ENCODE assay signal across 16 cellular contexts in genomic region chr1:15433471-15433870, GRCh38. TPM values are rescaled to one million over a fixed set of nuclear protein-coding genes. Genes with fewer than 3 reads are reported as not detected.
DNase-seq lines count a peak whose midpoint lies in the region; ATAC-seq and TF ChIP-seq lines count a peak whose summit lies in the region.
"Had no signal": no experiment of that assay in that cellular context is flagged by ENCODE, and none has a peak within 500 bp of the region (broad histone marks: within the 10 kb centered on the region; RNA-seq: fewer than 3 reads in every experiment).

No MANE protein-coding gene starts in this region.

- H4K91ac ChIP-seq in neuronal stem cell (ENCODE audit: low read depth, low read length, poor library complexity): no peak overlapping the region

- no peaks in the 10 kb centered on the region for H3K27me3 Mint-ChIP-seq in central memory CD8-positive, alpha-beta T cell
- peaks cover 10% of the 10 kb centered on the region for H3K27me3 Mint-ChIP-seq in neural progenitor cell (ENCODE audit: insufficient read depth, low read depth)
- H3K27me3 Mint-ChIP-seq: CD4-positive, alpha-beta memory T cell had no signal

- TF ChIP-seq POLR2A in HCT116 (IDR thresholded peaks at IDR 0.05; ENCODE audit: borderline replicate concordance, extremely low read depth, insufficient read depth, insufficient read length): no peak

- TSS peak; percentile 21 for BruUV-seq in HCT116 (replicated peaks; lab: Mats Ljungman, UMichigan)

- H3K9me3 Mint-ChIP-seq in central memory CD8-positive, alpha-beta T cell: no peaks in the 10 kb centered on the region
- H3K9me3 Mint-ChIP-seq in neural progenitor cell: no peaks in the 10 kb centered on the region
- H3K9me3 Mint-ChIP-seq: CD4-positive, alpha-beta memory T cell; GM23338 had no signal

- peak overlapping the region; percentile 46 for H3K27ac ChIP-seq in ACC112 (ENCODE audit: low read depth, low read length)
- no peak overlapping the region for H3K27ac ChIP-seq in HCT116 (ENCODE audit: low read depth, low read length)
- no peak overlapping the region for H3K27ac ChIP-seq in neuronal stem cell (replicated peaks; ENCODE audit: low read length)
- no peak overlapping the region for H3K27ac ChIP-seq in neural progenitor cell

- no peaks in the 10 kb centered on the region for H4K20me1 ChIP-seq in HCT116 (ENCODE audit: insufficient read depth)
- H4K20me1 ChIP-seq in neural progenitor cell (ENCODE audit: low read depth): no peaks in the 10 kb centered on the region

- no peak overlapping the region for H3K4ac ChIP-seq in neuronal stem cell (ENCODE audit: low read length)

- no peak overlapping the region for H2AK5ac ChIP-seq in neuronal stem cell (ENCODE audit: low read depth, low read length)

- DNase-seq in HCT116 (ENCODE audit: low read depth, low spot score) (no peak), neuronal stem cell (ENCODE audit: low spot score) (no peak), neural progenitor cell (ENCODE audit: low spot score) (no peak), left cardiac atrium (no peak)
- DNase-seq in central memory CD8-positive, alpha-beta T cell (ENCODE audit: low spot score in 2 of 2): no peak
- DNase-seq: CD4-positive, alpha-beta memory T cell; Karpas-422; MM.1S; NCI-H1092 treated with DMSO at 0.1 percent for 48 hours; NCI-H345; OCI-M1; SIG-M5 had no signal

- no peak for TF ChIP-seq RAD21 in HCT116 (IDR thresholded peaks at IDR 0.05; ENCODE audit: low read depth)

- intact Hi-C loops in HCT116 (cut with micrococcal nuclease) (no loop called here), left cardiac atrium (cut with DNase I) (no loop called here)

- H3K4me1 ChIP-seq in ACC112 (ENCODE audit: control insufficient read depth, insufficient read depth, low read length, unreplicated experiment): peaks cover 24% of the 10 kb centered on the region
- peaks cover 0 to 37% of the 10 kb centered on the region in 2 experiments; a peak in 2 of 4 replicates for H3K4me1 ChIP-seq in HCT116 (ENCODE audit: control insufficient read depth in 1 of 2, insufficient read depth in 2 of 2, low read length in 2 of 2)
- H3K4me1 ChIP-seq in neuronal stem cell (ENCODE audit: control insufficient read depth in 2 of 2, insufficient read depth in 1 of 2, low read depth in 1 of 2, low read length in 2 of 2): no peaks in the 10 kb centered on the region
- no peaks in the 10 kb centered on the region for H3K4me1 ChIP-seq in neural progenitor cell

- no peak overlapping the region for H2BK15ac ChIP-seq in neuronal stem cell (ENCODE audit: low read length)

- H2BK12ac ChIP-seq in neuronal stem cell (ENCODE audit: low read length): no peak overlapping the region

- H2BK120ac ChIP-seq in neuronal stem cell (ENCODE audit: low read depth, low read length): no peak overlapping the region

- H3K4me3 Mint-ChIP-seq in central memory CD8-positive, alpha-beta T cell: no peak overlapping the region
- no peak overlapping the region for H3K4me3 Mint-ChIP-seq in neural progenitor cell
- H3K4me3 Mint-ChIP-seq: GM23338 had no signal

- CTCF ChIA-PET in HCT116 (lab: Charles Lee): interaction anchor here (4.4 kb wide), 1 partner anchor 110 kb away, joined by 48 read pairs; no protein-coding TSS in a partner anchor

- no peak overlapping the region for H2BK5ac ChIP-seq in neuronal stem cell (ENCODE audit: low read length)

- no peak overlapping the region for H3K14ac ChIP-seq in neuronal stem cell (ENCODE audit: low read length)

- TF ChIP-seq CTCF in HCT116 (IDR thresholded peaks at IDR 0.05 in 2 of 3, conservative IDR thresholded peaks at IDR 0.05 in 1 of 3; ENCODE audit: borderline replicate concordance in 1 of 3, insufficient read depth in 1 of 3, low read depth in 2 of 3, low read length in 2 of 3) (no peak), neural progenitor cell (IDR thresholded peaks at IDR 0.05) (no peak)

- ATAC-seq in HCT116 (no peak), HG03442 (IDR thresholded peaks at IDR 0.05; ENCODE audit: unreplicated experiment) (no peak), left cardiac atrium (no peak)
- no peak for ATAC-seq in central memory CD8-positive, alpha-beta T cell (replicated peaks; ENCODE audit: extremely low read depth, poor library complexity, severe bottlenecking)
- ATAC-seq: GM23338 had no signal

- H3K9ac ChIP-seq in HCT116 (ENCODE audit: low read length): no peak overlapping the region
- no peak overlapping the region for H3K9ac ChIP-seq in neuronal stem cell (ENCODE audit: low read depth, low read length, poor library complexity)
- no peak overlapping the region for H3K9ac ChIP-seq in neural progenitor cell

- H3K27me3 ChIP-seq in ACC112 (ENCODE audit: insufficient read depth, low read length) (no peaks in the 10 kb centered on the region), HCT116 (ENCODE audit: insufficient read depth, low read length) (no peaks in the 10 kb centered on the region), neuronal stem cell (ENCODE audit: control insufficient read depth in 3 of 3, insufficient read depth in 3 of 3, low read depth in 1 of 3, low read length in 3 of 3) (no peaks in the 10 kb centered on the region), neural progenitor cell (no peaks in the 10 kb centered on the region)

- H3K36me3 Mint-ChIP-seq in central memory CD8-positive, alpha-beta T cell (ENCODE audit: insufficient read depth): peaks cover 40% of the 10 kb centered on the region
- no peaks in the 10 kb centered on the region for H3K36me3 Mint-ChIP-seq in neural progenitor cell

- no peaks in the 10 kb centered on the region for H3K4me1 Mint-ChIP-seq in central memory CD8-positive, alpha-beta T cell
- H3K4me1 Mint-ChIP-seq in neural progenitor cell: peaks cover 12% of the 10 kb centered on the region
- H3K4me1 Mint-ChIP-seq: CD4-positive, alpha-beta memory T cell had no signal

- H3K23ac ChIP-seq in neuronal stem cell (ENCODE audit: low read depth, low read length, poor library complexity): no peak overlapping the region

- no peaks in the 10 kb centered on the region for H3K79me1 ChIP-seq in neuronal stem cell (ENCODE audit: low read depth, low read length)

- peak overlapping the region; percentile 90 for H3K27ac Mint-ChIP-seq in central memory CD8-positive, alpha-beta T cell (ENCODE audit: low read depth)
- no peak overlapping the region for H3K27ac Mint-ChIP-seq in neural progenitor cell
- H3K27ac Mint-ChIP-seq: GM23338 had no signal

- H3K4me2 ChIP-seq in HCT116 (ENCODE audit: low read length): peak overlapping the region; percentile 42
- no peak overlapping the region for H3K4me2 ChIP-seq in neuronal stem cell (ENCODE audit: insufficient read depth, low read length, poor library complexity, severe bottlenecking)
- no peak overlapping the region for H3K4me2 ChIP-seq in neural progenitor cell
- H3K4me2 ChIP-seq: GM23338 had no signal

- RAD21 ChIA-PET in HCT116 (lab: Charles Lee; ENCODE audit: low non-redundant PET in 1 of 2, low total read pairs in 2 of 2, uncharacterized antibody in 2 of 2, unreplicated experiment in 2 of 2): interaction anchor here in 1 of 2 experiments (4.1 kb wide), 1 partner anchor 110 kb away, joined by 22 read pairs; no protein-coding TSS in a partner anchor

- no peaks in the 10 kb centered on the region for H3K9me2 ChIP-seq in HCT116 (ENCODE audit: insufficient read depth)

- no peaks in the 10 kb centered on the region for H3F3A ChIP-seq in neural progenitor cell (ENCODE audit: low read depth)

- H3K79me2 ChIP-seq in ACC112 (ENCODE audit: control insufficient read depth, insufficient read depth, low read length, unreplicated experiment) (no peaks in the 10 kb centered on the region), HCT116 (ENCODE audit: insufficient read depth, low read length) (no peaks in the 10 kb centered on the region), neural progenitor cell (ENCODE audit: low read depth) (no peaks in the 10 kb centered on the region)

- peak overlapping the region; percentile 15 for H3K18ac ChIP-seq in neuronal stem cell (ENCODE audit: low read length)

- WGBS in neuronal stem cell (ENCODE audit: extremely low coverage in 2 of 2, insufficient read length in 2 of 2, insufficient replicate concordance in 1 of 2), 2 donors: no CpG with 5 or more reads among the region's 9 CpGs

- H2AFZ ChIP-seq in ACC112 (ENCODE audit: low read length, unreplicated experiment) (no peak overlapping the region), HCT116 (ENCODE audit: low read depth, low read length, poor library complexity, severe bottlenecking) (no peak overlapping the region), neuronal stem cell (ENCODE audit: low read length) (no peak overlapping the region), neural progenitor cell (replicated peaks) (no peak overlapping the region)
- H2AFZ ChIP-seq: GM23338 had no signal

- POLR2A ChIA-PET in HCT116 (lab: Charles Lee): no interaction called here

- H3K4me3 ChIP-seq in ACC112 (ENCODE audit: low read depth, low read length) (no peak overlapping the region), HCT116 (replicated peaks in 1 of 2; ENCODE audit: low read depth in 1 of 2, low read length in 2 of 2) (no peak overlapping the region), neuronal stem cell (ENCODE audit: low read length in 2 of 2) (no peak overlapping the region), neural progenitor cell (no peak overlapping the region)
- H3K4me3 ChIP-seq: GM23338 had no signal

- H3K36me3 ChIP-seq in ACC112 (ENCODE audit: insufficient read depth, low read length): no peaks in the 10 kb centered on the region; the same call in none of the 2 replicates
- H3K36me3 ChIP-seq in HCT116 (ENCODE audit: control insufficient read depth in 1 of 2, insufficient read depth in 2 of 2, low read length in 2 of 2): no peaks in the 10 kb centered on the region; a peak in 1 of 4 replicates
- no peaks in the 10 kb centered on the region for H3K36me3 ChIP-seq in neuronal stem cell (replicated peaks in 1 of 2; ENCODE audit: control insufficient read depth in 2 of 2, insufficient read depth in 2 of 2, low read length in 2 of 2)
- H3K36me3 ChIP-seq in neural progenitor cell: no peaks in the 10 kb centered on the region

- H3K9me3 ChIP-seq in HCT116 (ENCODE audit: control insufficient read depth in 1 of 2, insufficient read depth in 1 of 2, low read depth in 1 of 2, low read length in 2 of 2) (no peaks in the 10 kb centered on the region), neuronal stem cell (replicated peaks in 1 of 2; ENCODE audit: control insufficient read depth in 2 of 2, insufficient read depth in 1 of 2, low read depth in 1 of 2, low read length in 2 of 2) (peaks cover 0 to 3% of the 10 kb centered on the region in 2 donors), neural progenitor cell (ENCODE audit: low read depth) (no peaks in the 10 kb centered on the region)

- no peak overlapping the region for H4K8ac ChIP-seq in neuronal stem cell (ENCODE audit: low read depth, low read length)

RNA-seq across cellular contexts. Expression of gene CTRC, which starts 4.8 kb away (rescaled TPM):
- total RNA-seq in HCT116 (2021; ENCODE audit: unreplicated experiment) (3.2 TPM), neural progenitor cell (ENCODE audit: low replicate concordance) (not detected in 2 replicates), left cardiac atrium (not detected)
- polyA plus RNA-seq in HCT116 (2012): 0.10 and 0.33 TPM in 2 replicates
- 0.21 TPM for polyA plus RNA-seq in neuronal stem cell (2013, experiment 1 of 2)
- not detected for polyA plus RNA-seq in neuronal stem cell (2013, experiment 2 of 2)
- polyA plus RNA-seq: CD4-positive, alpha-beta memory T cell; GM23338 had no signal

RNA-seq across cellular contexts. Expression of gene CELA2A, which starts 23.1 kb away (rescaled TPM):
- total RNA-seq in HCT116 (2021; ENCODE audit: unreplicated experiment): 1.6 TPM
- 0.17 TPM in 1 of 2 replicates, not detected in the other for polyA plus RNA-seq in HCT116 (2012)
- polyA plus RNA-seq in neuronal stem cell (2013, experiment 1 of 2): not detected
- polyA plus RNA-seq in neuronal stem cell (2013, experiment 2 of 2): not detected
- total RNA-seq in neural progenitor cell (ENCODE audit: low replicate concordance): not detected in 2 replicates
- not detected for total RNA-seq in left cardiac atrium
- total RNA-seq: CD4-positive, alpha-beta memory T cell; GM23338; RPMI7951 had no signal
- polyA plus RNA-seq: CD4-positive, alpha-beta memory T cell; GM23338 had no signal

RNA-seq across cellular contexts. Expression of gene EFHD2, which starts 23.8 kb away (rescaled TPM):
- 69.7 TPM for total RNA-seq in HCT116 (2021; ENCODE audit: unreplicated experiment)
- polyA plus RNA-seq in HCT116 (2012): 66.3 and 74.0 TPM in 2 replicates
- polyA plus RNA-seq in neuronal stem cell (2013, experiment 1 of 2): 12.5 TPM
- 12.8 TPM for polyA plus RNA-seq in neuronal stem cell (2013, experiment 2 of 2)
- total RNA-seq in neural progenitor cell (ENCODE audit: low replicate concordance): 6.5 and 14.5 TPM in 2 replicates
- 10 to 100 TPM; 19.1 to 24.0 TPM for total RNA-seq in left cardiac atrium

RNA-seq across cellular contexts. Expression of gene CELA2B, which starts 42.4 kb away (rescaled TPM):
- total RNA-seq in HCT116 (2021; ENCODE audit: unreplicated experiment): not detected
- not detected in 2 replicates for polyA plus RNA-seq in HCT116 (2012)
- polyA plus RNA-seq in neuronal stem cell (2013, experiment 1 of 2): not detected
- not detected for polyA plus RNA-seq in neuronal stem cell (2013, experiment 2 of 2)
- not detected in 2 replicates for total RNA-seq in neural progenitor cell (ENCODE audit: low replicate concordance)
- not detected for total RNA-seq in left cardiac atrium
- total RNA-seq: CD4-positive, alpha-beta memory T cell; GM23338; RPMI7951 had no signal
- polyA plus RNA-seq: CD4-positive, alpha-beta memory T cell; GM23338 had no signal
